In genomic region chr12:55845785-55846496, GRCh38 we compare ENCODE assay signal across 21 cellular contexts. TPM values are rescaled to one million over a fixed set of nuclear protein-coding genes. Genes with fewer than 3 reads are reported as not detected.
DNase-seq lines count a peak whose midpoint lies in the region; ATAC-seq and TF ChIP-seq lines count a peak whose summit lies in the region.
"Had no signal": no experiment of that assay in that cellular context is flagged by ENCODE, and none has a peak within 500 bp of the region (broad histone marks: within the 10 kb centered on the region; RNA-seq: fewer than 3 reads in every experiment).

No MANE protein-coding gene starts in this region.

- 84 to 87% methylated on average over 7 of the region's 7 CpGs for WGBS in tibial nerve, 2 donors

- H3K4me3 ChIP-seq in choroid plexus epithelial cell (ENCODE audit: low read depth, low read length) (no peak overlapping the region), tibial nerve (no peak overlapping the region)
- H3K4me3 ChIP-seq: BLaER1, SJCRH30 had no signal

- no peak overlapping the region for H3K4me3 Mint-ChIP-seq in activated CD4-positive, alpha-beta T cell treated with anti-CD3 and anti-CD28 coated beads, Interleukin-2, amount 10 ng/mL, durations not matched to agents 24 days and 14 days
- H3K4me3 Mint-ChIP-seq in nephron = peak overlapping the region in 1 of 3 experiments; percentile 30
- H3K4me3 Mint-ChIP-seq: endodermal cell, H9, neural crest cell had no signal

- TF ChIP-seq POLR2A in tibial nerve (IDR thresholded peaks at IDR 0.05) = no peak

- peaks cover 10% of the 10 kb centered on the region for H3K4me1 Mint-ChIP-seq in activated CD4-positive, alpha-beta T cell treated with anti-CD3 and anti-CD28 coated beads, Interleukin-2, amount 10 ng/mL, durations not matched to agents 24 days and 14 days
- peaks cover 56% of the 10 kb centered on the region for H3K4me1 Mint-ChIP-seq in nephron

- no peak for ATAC-seq in GM19023 (IDR thresholded peaks at IDR 0.05; ENCODE audit: unreplicated experiment)
- ATAC-seq: activated naive CD4-positive, alpha-beta T cell treated with anti-CD3 and anti-CD28 coated beads, Interleukin-2, amount 50 U/mL, for 72 hours; foreskin keratinocyte had no signal

- H3K27ac Mint-ChIP-seq in activated CD4-positive, alpha-beta T cell treated with anti-CD3 and anti-CD28 coated beads, Interleukin-2, amount 10 ng/mL, durations not matched to agents 24 days and 14 days = peak overlapping the region; percentile 48
- peak overlapping the region; percentile 84 to 99 (median 87) for H3K27ac Mint-ChIP-seq in nephron
- H3K27ac Mint-ChIP-seq: endodermal cell had no signal

- H3K36me3 ChIP-seq in tibial nerve = no peaks in the 10 kb centered on the region
- H3K36me3 ChIP-seq: BLaER1, SJCRH30 had no signal

- no peaks in the 10 kb centered on the region for H3K36me3 Mint-ChIP-seq in activated CD4-positive, alpha-beta T cell treated with anti-CD3 and anti-CD28 coated beads, Interleukin-2, amount 10 ng/mL, durations not matched to agents 24 days and 14 days (ENCODE audit: low read depth)
- no peaks in the 10 kb centered on the region for H3K36me3 Mint-ChIP-seq in nephron (ENCODE audit: low read depth)
- H3K36me3 Mint-ChIP-seq: activated naive CD4-positive, alpha-beta T cell treated with anti-CD3 and anti-CD28 coated beads, Interleukin-2, amount 50 U/mL, for 72 hours had no signal

- intact Hi-C loops in activated CD4-positive, alpha-beta T cell treated with anti-CD3 and anti-CD28 coated beads, Interleukin-2, amount 10 ng/mL, durations not matched to agents 24 days and 14 days (cut with micrococcal nuclease) = loop anchor here (5.0 kb wide), 1 partner anchor 51 kb away; no protein-coding TSS in a partner anchor

- no peak for DNase-seq in activated CD4-positive, alpha-beta T cell treated with anti-CD3 and anti-CD28 coated beads, Interleukin-2, amount 10 ng/mL, durations not matched to agents 24 days and 14 days
- DNase-seq in activated CD4-positive, alpha-beta T cell treated with anti-CD3 and anti-CD28 coated beads for 1 hour = no peak
- DNase-seq in choroid plexus epithelial cell (ENCODE audit: low read depth) = peak; percentile 36
- DNase-seq in tibial nerve (ENCODE audit: low spot score in 2 of 2) = no peak
- DNase-seq in kidney glomerular epithelial cell (lab: John Stamatoyannopoulos, UW) = no peak
- no peak for DNase-seq in GDM1 (lab: John Stamatoyannopoulos, UW)
- DNase-seq: 8988T; activated CD4-positive, alpha-beta T cell treated with anti-CD3 and anti-CD28 coated beads for 4 hours; central memory CD4-positive, alpha-beta T cell; DMS 273 treated with DMSO at 0.1 percent for 48 hours; endodermal cell; foreskin keratinocyte; H9; retina; SJCRH30; T-helper 9 cell had no signal

- H3K27me3 Mint-ChIP-seq in activated CD4-positive, alpha-beta T cell treated with anti-CD3 and anti-CD28 coated beads, Interleukin-2, amount 10 ng/mL, durations not matched to agents 24 days and 14 days = peaks cover 14% of the 10 kb centered on the region
- no peaks in the 10 kb centered on the region for H3K27me3 Mint-ChIP-seq in nephron (ENCODE audit: low read depth)

- H3K27ac ChIP-seq in tibial nerve = peak overlapping the region in 3 of 4 donors; percentile 86 to 99 (median 98)
- H3K27ac ChIP-seq: BLaER1, SJCRH30 had no signal

- TF ChIP-seq CTCF in choroid plexus epithelial cell (conservative IDR thresholded peaks at IDR 0.05; ENCODE audit: low read depth, low read length) = no peak
- no peak for TF ChIP-seq CTCF in nephron (IDR thresholded peaks at IDR 0.05; ENCODE audit: unreplicated experiment in 3 of 3)
- no peak for TF ChIP-seq CTCF in tibial nerve (IDR thresholded peaks at IDR 0.05)

- H3K27me3 ChIP-seq in tibial nerve = no peaks in the 10 kb centered on the region
- H3K27me3 ChIP-seq: BLaER1, foreskin keratinocyte, SJCRH30 had no signal

- peaks cover 0 to 63% (median 34%) of the 10 kb centered on the region in 4 donors for H3K4me1 ChIP-seq in tibial nerve

- TF ChIP-seq EP300 in tibial nerve (IDR thresholded peaks at IDR 0.05) = no peak

- H3K9me3 Mint-ChIP-seq in activated CD4-positive, alpha-beta T cell treated with anti-CD3 and anti-CD28 coated beads, Interleukin-2, amount 10 ng/mL, durations not matched to agents 24 days and 14 days = no peaks in the 10 kb centered on the region
- no peaks in the 10 kb centered on the region for H3K9me3 Mint-ChIP-seq in nephron
- H3K9me3 Mint-ChIP-seq: activated naive CD4-positive, alpha-beta T cell treated with anti-CD3 and anti-CD28 coated beads, Interleukin-2, amount 50 U/mL, for 72 hours; endodermal cell; H9; neural crest cell had no signal

- no peaks in the 10 kb centered on the region for H3K9me3 ChIP-seq in tibial nerve
- H3K9me3 ChIP-seq: BLaER1, SJCRH30 had no signal

RNA-seq across cellular contexts. Expression of gene MMP19, which starts 3.2 kb away (rescaled TPM):
- total RNA-seq in activated CD4-positive, alpha-beta T cell treated with anti-CD3 and anti-CD28 coated beads, Interleukin-2, amount 10 ng/mL, durations not matched to agents 24 days and 14 days = not detected in 2 replicates
- total RNA-seq in tibial nerve = 10 to 100 TPM in 1 of 4 donors, 1 to 10 TPM in 3; 3.1 to 35.1 (median 5.6) TPM
- total RNA-seq: neural crest cell had no signal

RNA-seq across cellular contexts. Expression of gene DNAJC14, which starts 16.6 kb away (rescaled TPM):
- 39.8 and 42.0 TPM in 2 replicates for total RNA-seq in activated CD4-positive, alpha-beta T cell treated with anti-CD3 and anti-CD28 coated beads, Interleukin-2, amount 10 ng/mL, durations not matched to agents 24 days and 14 days
- 10 to 100 TPM; 34.5 to 51.2 (median 40.9) TPM for total RNA-seq in tibial nerve

RNA-seq across cellular contexts. Expression of gene ORMDL2, which starts 28.1 kb away (rescaled TPM):
- 49.8 and 55.8 TPM in 2 replicates for total RNA-seq in activated CD4-positive, alpha-beta T cell treated with anti-CD3 and anti-CD28 coated beads, Interleukin-2, amount 10 ng/mL, durations not matched to agents 24 days and 14 days
- total RNA-seq in tibial nerve = 10 to 100 TPM; 12.9 to 18.6 (median 14.5) TPM

RNA-seq across cellular contexts. Expression of gene SARNP, which starts 28.4 kb away (rescaled TPM):
- total RNA-seq in activated CD4-positive, alpha-beta T cell treated with anti-CD3 and anti-CD28 coated beads, Interleukin-2, amount 10 ng/mL, durations not matched to agents 24 days and 14 days = 76.6 and 81.6 TPM in 2 replicates
- 10 to 100 TPM; 33.3 to 62.8 (median 52.8) TPM for total RNA-seq in tibial nerve
